10 cellular contexts compared by ENCODE assay signal in the genomic region with DNA sequence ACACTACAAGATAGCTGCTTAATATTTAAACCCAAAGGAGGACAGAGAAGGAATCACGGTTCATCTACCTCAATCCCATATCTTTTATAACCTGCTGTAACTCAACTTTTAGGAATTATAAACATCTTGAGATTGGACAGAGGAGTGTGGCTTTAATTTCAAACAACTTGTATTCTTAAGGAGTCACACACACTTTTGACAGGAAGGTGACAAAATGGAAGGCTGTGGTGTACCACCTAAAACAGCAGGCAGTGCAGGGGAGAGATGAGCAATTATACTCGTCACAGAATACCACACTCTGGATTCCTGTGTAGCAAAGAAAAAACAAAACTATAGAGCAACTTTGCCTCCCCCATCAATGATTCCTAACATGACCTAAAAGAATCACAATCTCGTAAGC.
A peak's percentile ranks its signal among the peaks of the same experiment; 100 is the strongest.
DNase-seq lines count a peak whose midpoint lies in the region; ATAC-seq, FAIRE-seq and TF ChIP-seq lines count a peak whose summit lies in the region.
"Had no signal": no experiment of that assay in that cellular context is flagged by ENCODE, and none has a peak within 500 bp of the region (broad histone marks: within the 10 kb centered on the region; RNA-seq: fewer than 3 reads in every experiment).

No MANE protein-coding gene starts in this region.

- no peak overlapping the region for H3K4me3 ChIP-seq in pancreas
- H3K4me3 ChIP-seq: heart right ventricle had no signal

- peaks cover 67% of the 10 kb centered on the region for H3K4me1 Mint-ChIP-seq in activated CD4-positive, alpha-beta T cell treated with anti-CD3 and anti-CD28 coated beads, Interleukin-2, amount 10 ng/mL, durations not matched to agents 24 days and 14 days
- peaks cover 8% of the 10 kb centered on the region for H3K4me1 Mint-ChIP-seq in CD14-positive monocyte

- no peaks in the 10 kb centered on the region for H3K27me3 Mint-ChIP-seq in activated CD4-positive, alpha-beta T cell treated with anti-CD3 and anti-CD28 coated beads, Interleukin-2, amount 10 ng/mL, durations not matched to agents 24 days and 14 days
- peaks cover 0 to 3% (median 0%) of the 10 kb centered on the region in 3 donors for H3K27me3 Mint-ChIP-seq in CD14-positive monocyte (ENCODE audit: low read depth in 3 of 3)

- ATAC-seq in GM18870 (IDR thresholded peaks at IDR 0.05; ENCODE audit: unreplicated experiment) (peak; percentile 68), HG02870 (IDR thresholded peaks at IDR 0.05; ENCODE audit: unreplicated experiment) (peak; percentile 68), pancreas (peak in 3 of 4 donors; percentile 20 to 30 (median 22))

- H3K27ac ChIP-seq in pancreas, result no peak overlapping the region

- no peak for FAIRE-seq in pancreas (lab: Jason Lieb, UNC)

- peak; percentile 86 for DNase-seq in activated CD4-positive, alpha-beta T cell treated with anti-CD3 and anti-CD28 coated beads, Interleukin-2, amount 10 ng/mL, durations not matched to agents 24 days and 14 days
- DNase-seq in pancreas (no peak), DMS153 treated with DMSO at 0.1 percent for 48 hours (lab: John Stamatoyannopoulos, UW; ENCODE audit: unreplicated experiment) (no peak), CD14-positive monocyte (ENCODE audit: low spot score) (no peak), HEK293T (ENCODE audit: extremely low spot score) (no peak), NCI-H524 treated with DMSO at 0.1 percent for 48 hours (lab: John Stamatoyannopoulos, UW) (no peak)
- DNase-seq: heart right ventricle, NCI-H69 had no signal

- 64 to 74% methylated on average over 3 of the region's 3 CpGs for WGBS in pancreas, 2 donors

- peaks cover 0 to 9% (median 0%) of the 10 kb centered on the region in 3 donors for H3K4me1 ChIP-seq in pancreas

- H3K9me3 Mint-ChIP-seq in activated CD4-positive, alpha-beta T cell treated with anti-CD3 and anti-CD28 coated beads, Interleukin-2, amount 10 ng/mL, durations not matched to agents 24 days and 14 days, result peaks cover 11% of the 10 kb centered on the region
- H3K9me3 Mint-ChIP-seq in CD14-positive monocyte, result no peaks in the 10 kb centered on the region

- H3K36me3 ChIP-seq in pancreas, result no peaks in the 10 kb centered on the region
- H3K36me3 ChIP-seq: heart right ventricle had no signal

- POLR2A ChIA-PET in HEK293T (lab: Yijun Ruan, JAX), result no interaction called here

- CTCF ChIA-PET in HEK293T (lab: Yijun Ruan, JAX), result no interaction called here

- no peaks in the 10 kb centered on the region for H3K27me3 ChIP-seq in pancreas
- H3K27me3 ChIP-seq: heart right ventricle had no signal

- peak overlapping the region; percentile 94 for H3K27ac Mint-ChIP-seq in activated CD4-positive, alpha-beta T cell treated with anti-CD3 and anti-CD28 coated beads, Interleukin-2, amount 10 ng/mL, durations not matched to agents 24 days and 14 days
- no peak overlapping the region for H3K27ac Mint-ChIP-seq in CD14-positive monocyte

- intact Hi-C loops in activated CD4-positive, alpha-beta T cell treated with anti-CD3 and anti-CD28 coated beads, Interleukin-2, amount 10 ng/mL, durations not matched to agents 24 days and 14 days (cut with micrococcal nuclease), result loop anchor here (1.0 to 10.0 kb wide), 7 partner anchors 14 to 594 kb away; no protein-coding TSS in a partner anchor
- intact Hi-C loops in pancreas (cut with DNase I), result no loop called here
- intact Hi-C loops in CD14-positive monocyte (cut with micrococcal nuclease), result no loop called here

- peak overlapping the region; percentile 67 for H3K4me3 Mint-ChIP-seq in activated CD4-positive, alpha-beta T cell treated with anti-CD3 and anti-CD28 coated beads, Interleukin-2, amount 10 ng/mL, durations not matched to agents 24 days and 14 days
- H3K4me3 Mint-ChIP-seq in CD14-positive monocyte, result no peak overlapping the region

- H3K9me3 ChIP-seq in pancreas, result no peaks in the 10 kb centered on the region

- peaks cover 33% of the 10 kb centered on the region for H3K36me3 Mint-ChIP-seq in activated CD4-positive, alpha-beta T cell treated with anti-CD3 and anti-CD28 coated beads, Interleukin-2, amount 10 ng/mL, durations not matched to agents 24 days and 14 days (ENCODE audit: low read depth)
- peaks cover 4 to 13% of the 10 kb centered on the region in 2 donors for H3K36me3 Mint-ChIP-seq in CD14-positive monocyte

- TF ChIP-seq CTCF in pancreas (IDR thresholded peaks at IDR 0.05) (no peak), CD14-positive monocyte (IDR thresholded peaks at IDR 0.05) (no peak)

TF ChIP-seq in HEK293T, 16 proteins besides CTCF, POLR2A, EP300 and RAD21:
- no peak for TF ChIP-seq ZNF384 (IDR thresholded peaks at IDR 0.05)
- no peak for TF ChIP-seq LEF1 (IDR thresholded peaks at IDR 0.05; ENCODE audit: borderline replicate concordance)
- TF ChIP-seq FOXK2 (IDR thresholded peaks at IDR 0.05), result no peak
- no peak for TF ChIP-seq FOXA1 (IDR thresholded peaks at IDR 0.05)
- TF ChIP-seq SUZ12 (IDR thresholded peaks at IDR 0.05), result no peak
- no peak for TF ChIP-seq NFRKB (IDR thresholded peaks at IDR 0.05)
- no peak for TF ChIP-seq ELF4 (IDR thresholded peaks at IDR 0.05)
- TF ChIP-seq BHLHE40 (IDR thresholded peaks at IDR 0.05; ENCODE audit: borderline replicate concordance), result no peak
- TF ChIP-seq FOXM1 (IDR thresholded peaks at IDR 0.05; ENCODE audit: borderline replicate concordance), result no peak
TF ChIP-seq in HEK293T: peak in this region for 0.
